In genomic region chr2:28326469-28326805, GRCh38 we compare ENCODE assay signal across 18 cellular contexts.
DNase-seq lines count a peak whose midpoint lies in the region; ATAC-seq, FAIRE-seq and TF ChIP-seq lines count a peak whose summit lies in the region.
"Had no signal": no experiment of that assay in that cellular context is flagged by ENCODE, and none has a peak within 500 bp of the region (broad histone marks: within the 10 kb centered on the region; RNA-seq: fewer than 3 reads in every experiment).

No MANE protein-coding gene starts in this region.

- CTCF ChIA-PET in PC-9 (lab: Charles Lee): interaction anchor here (1.1 kb wide), 1 partner anchor 76 kb away, joined by 5 read pairs; no protein-coding TSS in a partner anchor

- H3K9me3 Mint-ChIP-seq in glutamatergic neuron (ENCODE audit: unreplicated experiment) (peaks cover 4% of the 10 kb centered on the region), natural killer cell (no peaks in the 10 kb centered on the region)
- H3K9me3 Mint-ChIP-seq: activated T-helper 17 cell treated with anti-CD3 and anti-CD28 coated beads, Interleukin-2, amount 50 U/mL, for 72 hours; stimulated activated naive CD8-positive, alpha-beta T cell treated with anti-CD3 and anti-CD28 coated beads, Interleukin-15, amount 100 ng/mL, for 72 hours had no signal

- peak overlapping the region; percentile 30 for H3K4me3 Mint-ChIP-seq in glutamatergic neuron (ENCODE audit: unreplicated experiment)
- H3K4me3 Mint-ChIP-seq in natural killer cell: no peak overlapping the region
- H3K4me3 Mint-ChIP-seq: activated naive CD8-positive, alpha-beta T cell; activated T-helper 17 cell treated with anti-CD3 and anti-CD28 coated beads, Interleukin-2, amount 50 U/mL, for 72 hours; B cell; stimulated activated naive CD8-positive, alpha-beta T cell treated with anti-CD3 and anti-CD28 coated beads, Interleukin-15, amount 100 ng/mL, for 72 hours; type B pancreatic cell had no signal

- peaks cover 22% of the 10 kb centered on the region; the same call in 1 of the 2 replicates for H3F3A ChIP-seq in PC-9 (ENCODE audit: insufficient read depth, low read depth)

- H3K36me3 Mint-ChIP-seq in glutamatergic neuron (ENCODE audit: unreplicated experiment) (no peaks in the 10 kb centered on the region), natural killer cell (peaks cover 6% of the 10 kb centered on the region)

- H3K9me2 ChIP-seq in PC-9 (ENCODE audit: insufficient read depth): no peaks in the 10 kb centered on the region

- peaks cover 41% of the 10 kb centered on the region for H3K4me1 ChIP-seq in PC-9 (replicated peaks; ENCODE audit: insufficient read depth)
- peaks cover 36% of the 10 kb centered on the region for H3K4me1 ChIP-seq in suprapubic skin
- no peaks in the 10 kb centered on the region for H3K4me1 ChIP-seq in small intestine (ENCODE audit: control insufficient read depth in 2 of 2, insufficient read depth in 1 of 2, low read depth in 1 of 2, low read length in 1 of 2)

- H3K9me3 ChIP-seq in PC-9 (ENCODE audit: insufficient read depth, low read depth): no peaks in the 10 kb centered on the region
- no peaks in the 10 kb centered on the region for H3K9me3 ChIP-seq in suprapubic skin
- no peaks in the 10 kb centered on the region for H3K9me3 ChIP-seq in small intestine (ENCODE audit: control insufficient read depth, low read depth)

- H2AFZ ChIP-seq in PC-9: no peak overlapping the region

- no peak for ATAC-seq in natural killer cell

- DNase-seq in NCI-H1417 (lab: John Stamatoyannopoulos, UW) (peak in 2 of 3 experiments; percentile 68 to 75), NCI-H1417 treated with DMSO at 0.1 percent for 48 hours (lab: John Stamatoyannopoulos, UW) (no peak), PC-9 (no peak), glutamatergic neuron (no peak), suprapubic skin (ENCODE audit: low spot score in 2 of 2) (no peak), GM19239 (ENCODE audit: insufficient read length, low spot score) (no peak), natural killer cell (no peak), small intestine (no peak)
- DNase-seq: activated CD4-positive, alpha-beta T cell treated with anti-CD3 and anti-CD28 coated beads for 1 hour; NCI-H1694; NCI-H774 had no signal

- H3K36me3 ChIP-seq in PC-9 (ENCODE audit: low read depth) (no peaks in the 10 kb centered on the region), suprapubic skin (no peaks in the 10 kb centered on the region), small intestine (ENCODE audit: control insufficient read depth in 2 of 2, insufficient read depth in 2 of 2, low read length in 2 of 2) (no peaks in the 10 kb centered on the region)

- FAIRE-seq in GM19239 (lab: Jason Lieb, UNC) (no peak), small intestine (lab: Jason Lieb, UNC) (no peak)
- FAIRE-seq: A204.1 had no signal

- H3K4me3 ChIP-seq in PC-9: no peak overlapping the region
- no peak overlapping the region for H3K4me3 ChIP-seq in suprapubic skin
- H3K4me3 ChIP-seq in small intestine (ENCODE audit: low read depth in 1 of 2, low read length in 2 of 2): no peak overlapping the region
- H3K4me3 ChIP-seq: lung had no signal

- H3K79me2 ChIP-seq in PC-9 (ENCODE audit: low read depth): no peaks in the 10 kb centered on the region

- no peaks in the 10 kb centered on the region for H3K27me3 ChIP-seq in PC-9 (ENCODE audit: insufficient read depth, low read depth)
- H3K27me3 ChIP-seq in suprapubic skin: no peaks in the 10 kb centered on the region
- H3K27me3 ChIP-seq in small intestine (ENCODE audit: control insufficient read depth in 2 of 2, insufficient read depth in 2 of 2, low read length in 2 of 2): no peaks in the 10 kb centered on the region

- no peaks in the 10 kb centered on the region for H4K20me1 ChIP-seq in PC-9 (ENCODE audit: insufficient read depth)

- POLR2A ChIA-PET in PC-9 (lab: Charles Lee; ENCODE audit: unreplicated experiment): interaction anchor here (0.7 kb wide), 1 partner anchor 51 kb away, joined by 3 read pairs; no protein-coding TSS in a partner anchor

- peak overlapping the region; percentile 34 for H3K4me2 ChIP-seq in PC-9

- H3K27ac ChIP-seq in PC-9: peak overlapping the region; percentile 78
- peak overlapping the region; percentile 13 for H3K27ac ChIP-seq in suprapubic skin
- H3K27ac ChIP-seq in small intestine (ENCODE audit: low read depth in 1 of 2, low read length in 1 of 2): no peak overlapping the region

- TF ChIP-seq POLR2A in suprapubic skin (IDR thresholded peaks at IDR 0.05): no peak

- 100% methylated on average over 2 of the region's 4 CpGs for WGBS in suprapubic skin
- 75 to 91% (median 84%) methylated on average over 3 to 4 of the region's 4 CpGs for WGBS in small intestine, 3 donors

- no peak for TF ChIP-seq EP300 in suprapubic skin (IDR thresholded peaks at IDR 0.05)

- no TSS peak for BruUV-seq in PC-9 (replicated peaks; lab: Mats Ljungman, UMichigan)

- intact Hi-C loops in PC-9 (cut with micrococcal nuclease; ENCODE audit: unreplicated experiment) (loop anchor here (1.0 to 2.0 kb wide), 3 partner anchors 50 to 70 kb away; partner anchors contain the start of gene FOSL2), natural killer cell (cut with micrococcal nuclease) (no loop called here)

- H3K27me3 Mint-ChIP-seq in glutamatergic neuron (ENCODE audit: unreplicated experiment) (peaks cover 8% of the 10 kb centered on the region), natural killer cell (ENCODE audit: low read depth in 2 of 2) (no peaks in the 10 kb centered on the region)
- H3K27me3 Mint-ChIP-seq: activated naive CD8-positive, alpha-beta T cell; activated T-helper 17 cell treated with anti-CD3 and anti-CD28 coated beads, Interleukin-2, amount 50 U/mL, for 72 hours; B cell; stimulated activated naive CD8-positive, alpha-beta T cell treated with anti-CD3 and anti-CD28 coated beads, Interleukin-15, amount 100 ng/mL, for 72 hours; type B pancreatic cell had no signal

- H3K4me1 Mint-ChIP-seq in glutamatergic neuron (ENCODE audit: low read depth, unreplicated experiment): peaks cover 9% of the 10 kb centered on the region
- peaks cover 11 to 15% of the 10 kb centered on the region in 2 donors for H3K4me1 Mint-ChIP-seq in natural killer cell
- H3K4me1 Mint-ChIP-seq: B cell had no signal

- TF ChIP-seq CTCF in PC-9 (conservative IDR thresholded peaks at IDR 0.05): no peak
- no peak for TF ChIP-seq CTCF in glutamatergic neuron (IDR thresholded peaks at IDR 0.05; ENCODE audit: partially characterized antibody, unreplicated experiment)
- no peak for TF ChIP-seq CTCF in suprapubic skin (IDR thresholded peaks at IDR 0.05)
- no peak for TF ChIP-seq CTCF in natural killer cell (IDR thresholded peaks at IDR 0.05)

- H3K27ac Mint-ChIP-seq in glutamatergic neuron (ENCODE audit: unreplicated experiment): no peak overlapping the region
- no peak overlapping the region for H3K27ac Mint-ChIP-seq in natural killer cell
- H3K27ac Mint-ChIP-seq: activated naive CD8-positive, alpha-beta T cell; type B pancreatic cell had no signal

Comparison
In these comparisons a context has a peak if more than half of its experiments do, and no peak if none do; other contexts are left out.
1. DNase-seq: peak in NCI-H1417 (2 of 3); none in NCI-H1417 treated with DMSO at 0.1 percent for 48 hours (single experiment), PC-9 (0 of 2), glutamatergic neuron (single experiment), suprapubic skin (0 of 2), GM19239 (single experiment), natural killer cell (single experiment) and small intestine (single experiment).
2. H3K27ac ChIP-seq: peak in PC-9 (single experiment) and suprapubic skin (single experiment); none in small intestine (0 of 2).